Comparison of ENCODE assay signal across 23 cellular contexts in genomic region chr5:121987685-121988073, GRCh38. TPM values are rescaled to one million over a fixed set of nuclear protein-coding genes. Genes with fewer than 3 reads are reported as not detected.
DNase-seq lines count a peak whose midpoint lies in the region; ATAC-seq and TF ChIP-seq lines count a peak whose summit lies in the region.
"Had no signal": no experiment of that assay in that cellular context is flagged by ENCODE, and none has a peak within 500 bp of the region (broad histone marks: within the 10 kb centered on the region; RNA-seq: fewer than 3 reads in every experiment).

No MANE protein-coding gene starts in this region.

- TF ChIP-seq POLR2A in IMR-90 (IDR thresholded peaks at IDR 0.05; ENCODE audit: low read depth, low read length) = no peak

- dilution Hi-C loops in IMR-90 (cut with HindIII; ENCODE audit: low sequenced_read_pairs, unreplicated experiment) = no loop called here

- H4K8ac ChIP-seq in IMR-90 (ENCODE audit: low read depth in 2 of 2, low read length in 2 of 2) = no peak overlapping the region

- H3K23ac ChIP-seq in IMR-90 (ENCODE audit: low read depth, low read length) = no peak overlapping the region

- no peak overlapping the region for H3K4me3 Mint-ChIP-seq in naive thymus-derived CD4-positive, alpha-beta T cell
- H3K4me3 Mint-ChIP-seq: CD14-positive monocyte had no signal

- no peak overlapping the region for H3K9ac ChIP-seq in IMR-90 (ENCODE audit: low read depth, low read length)

- H2AK9ac ChIP-seq in IMR-90 (replicated peaks; ENCODE audit: low read depth, low read length, poor library complexity) = no peak overlapping the region

- H3K27me3 ChIP-seq in IMR-90 (ENCODE audit: control insufficient read depth, insufficient read depth, low read length) (no peaks in the 10 kb centered on the region), left lung (no peaks in the 10 kb centered on the region)
- H3K27me3 ChIP-seq in naive thymus-derived CD4-positive, alpha-beta T cell (ENCODE audit: control insufficient read depth in 2 of 2, insufficient read depth in 2 of 2, low read length in 2 of 2) = no peaks in the 10 kb centered on the region

- intact Hi-C loops in IMR-90 (cut with micrococcal nuclease) = no loop called here
- intact Hi-C loops in left lung (cut with DNase I) = no loop called here
- intact Hi-C loops in naive thymus-derived CD4-positive, alpha-beta T cell (cut with micrococcal nuclease) = no loop called here

- H2BK20ac ChIP-seq in IMR-90 (ENCODE audit: low read depth, low read length) = no peak overlapping the region

- H3K36me3 ChIP-seq in IMR-90 (ENCODE audit: control insufficient read depth, insufficient read depth, low read length) (no peaks in the 10 kb centered on the region), left lung (no peaks in the 10 kb centered on the region)
- H3K36me3 ChIP-seq in naive thymus-derived CD4-positive, alpha-beta T cell (ENCODE audit: control insufficient read depth in 2 of 3, insufficient read depth in 3 of 3, low read length in 3 of 3) = peaks cover 0 to 2% (median 0%) of the 10 kb centered on the region in 3 experiments

- peaks cover 3 to 69% (median 43%) of the 10 kb centered on the region in 5 donors for H3K36me3 Mint-ChIP-seq in naive thymus-derived CD4-positive, alpha-beta T cell

- no peak overlapping the region for H2BK120ac ChIP-seq in IMR-90 (ENCODE audit: low read depth, low read length)

- H3K27me3 Mint-ChIP-seq in naive thymus-derived CD4-positive, alpha-beta T cell = no peaks in the 10 kb centered on the region

- H3K79me1 ChIP-seq in IMR-90 (ENCODE audit: low read depth in 1 of 2, low read length in 2 of 2) = peaks cover 21 to 26% of the 10 kb centered on the region in 2 experiments

- peaks cover 0 to 21% (median 3%) of the 10 kb centered on the region in 7 donors for H3K4me1 Mint-ChIP-seq in naive thymus-derived CD4-positive, alpha-beta T cell
- H3K4me1 Mint-ChIP-seq: CD14-positive monocyte had no signal

- no peak overlapping the region for H3K18ac ChIP-seq in IMR-90 (ENCODE audit: low read depth, low read length)

- no TSS peak for BruUV-seq in IMR-90 (replicated peaks; lab: Mats Ljungman, UMichigan)

- H4K5ac ChIP-seq in IMR-90 (ENCODE audit: low read depth, low read length) = no peak overlapping the region

- no peak overlapping the region for H2AK5ac ChIP-seq in IMR-90 (ENCODE audit: low read depth, low read length)

- H3K9me3 ChIP-seq in IMR-90 (ENCODE audit: control insufficient read depth, insufficient read depth, low read length) = no peaks in the 10 kb centered on the region
- H3K9me3 ChIP-seq in left lung = no peaks in the 10 kb centered on the region
- no peaks in the 10 kb centered on the region for H3K9me3 ChIP-seq in naive thymus-derived CD4-positive, alpha-beta T cell (ENCODE audit: control insufficient read depth in 2 of 3, low read length in 3 of 3)
- H3K9me3 ChIP-seq: A549 had no signal

- no peaks in the 10 kb centered on the region for H3K9me1 ChIP-seq in IMR-90 (ENCODE audit: insufficient read depth, low read length)

- H4K91ac ChIP-seq in IMR-90 (ENCODE audit: insufficient read depth, low read depth, low read length) = no peak overlapping the region

- ATAC-seq in IMR-90 (ENCODE audit: low read depth) (peak; percentile 92), left lung (peak; percentile 90), HG02973 (IDR thresholded peaks at IDR 0.05; ENCODE audit: unreplicated experiment) (no peak), HG03378 (IDR thresholded peaks at IDR 0.05; ENCODE audit: unreplicated experiment) (no peak)
- no peak for ATAC-seq in naive thymus-derived CD4-positive, alpha-beta T cell
- ATAC-seq: A549, HCT116 had no signal

- no peaks in the 10 kb centered on the region for H3K4me1 ChIP-seq in IMR-90 (ENCODE audit: control insufficient read depth, insufficient read depth, low read length)
- peaks cover 1 to 7% of the 10 kb centered on the region in 2 donors for H3K4me1 ChIP-seq in left lung
- H3K4me1 ChIP-seq in naive thymus-derived CD4-positive, alpha-beta T cell (ENCODE audit: control insufficient read depth in 2 of 2, insufficient read depth in 2 of 2, low read length in 2 of 2) = no peaks in the 10 kb centered on the region

- no peak overlapping the region for H3K4ac ChIP-seq in IMR-90 (ENCODE audit: low read depth, low read length)

- TF ChIP-seq CTCF in AG10803 (conservative IDR thresholded peaks at IDR 0.05; ENCODE audit: low read length) (no peak), IMR-90 (conservative IDR thresholded peaks at IDR 0.05; ENCODE audit: low read depth, low read length) (no peak), VCaP (conservative IDR thresholded peaks at IDR 0.05) (no peak), left lung (IDR thresholded peaks at IDR 0.05) (no peak)

- H3K9me3 Mint-ChIP-seq in naive thymus-derived CD4-positive, alpha-beta T cell = peaks cover 0 to 5% (median 0%) of the 10 kb centered on the region in 11 donors

- H3K4me2 ChIP-seq in IMR-90 (ENCODE audit: low read depth, low read length) = no peak overlapping the region
- H3K4me2 ChIP-seq: A549 had no signal

- CTCF ChIA-PET in IMR-90 (lab: Yijun Ruan, JAX) = no interaction called here
- CTCF ChIA-PET in naive thymus-derived CD4-positive, alpha-beta T cell (lab: Charles Lee) = no interaction called here

- H2BK15ac ChIP-seq in IMR-90 (ENCODE audit: low read depth, low read length) = no peak overlapping the region

- H3K27ac ChIP-seq in IMR-90 (ENCODE audit: insufficient read depth, low read length) = no peak overlapping the region
- H3K27ac ChIP-seq in VCaP = peak overlapping the region; percentile 61
- no peak overlapping the region for H3K27ac ChIP-seq in left lung
- H3K27ac ChIP-seq in naive thymus-derived CD4-positive, alpha-beta T cell (ENCODE audit: low read depth, low read length) = no peak overlapping the region
- H3K27ac ChIP-seq: A549 had no signal

- no peak overlapping the region for H3K4me3 ChIP-seq in AG10803 (ENCODE audit: low read length)
- no peak overlapping the region for H3K4me3 ChIP-seq in IMR-90 (ENCODE audit: insufficient read depth, low read depth, low read length)
- no peak overlapping the region for H3K4me3 ChIP-seq in left lung
- no peak overlapping the region for H3K4me3 ChIP-seq in naive thymus-derived CD4-positive, alpha-beta T cell (ENCODE audit: low read length)
- H3K4me3 ChIP-seq: A549 had no signal

- H4K20me1 ChIP-seq in IMR-90 (ENCODE audit: insufficient read depth, low read length) = no peaks in the 10 kb centered on the region

- DNase-seq in AG10803 (ENCODE audit: low read depth) = peak; percentile 15
- peak; percentile 63 for DNase-seq in IMR-90
- DNase-seq in left lung = no peak
- DNase-seq in naive thymus-derived CD4-positive, alpha-beta T cell = no peak
- DNase-seq in NOMO-1 (lab: John Stamatoyannopoulos, UW; ENCODE audit: unreplicated experiment in 2 of 2) = no peak
- DNase-seq: AML-193; DMS 273 treated with DMSO at 0.1 percent for 48 hours; EL; KG1; MM.1S; NCI-H1092 treated with DMSO at 0.1 percent for 48 hours; NCI-H1694; NCI-H2227 treated with DMSO at 0.1 percent for 48 hours; NCI-H526; NK-92 treated with Interleukin-12 subunit alpha and Interleukin-12 subunit beta, amount 100 ng/mL, for 24 hours; OCI-M1; RPMI8226 had no signal

- in situ Hi-C loops in IMR-90 (cut with MboI; ENCODE audit: low sequenced_read_pairs) = no loop called here

- H2BK5ac ChIP-seq in IMR-90 (ENCODE audit: low read depth, low read length, poor library complexity, severe bottlenecking) = no peak overlapping the region

- no CpG with 5 or more reads among the region's 1 CpG for WGBS in IMR-90 (ENCODE audit: extremely low coverage in 2 of 2, insufficient read length in 1 of 2), 2 experiments

- no peak overlapping the region for H2AFZ ChIP-seq in IMR-90 (replicated peaks; ENCODE audit: low read length, poor library complexity)

- TF ChIP-seq RAD21 in IMR-90 (IDR thresholded peaks at IDR 0.05; ENCODE audit: low read length) = no peak

- peak overlapping the region in 1 of 9 donors; percentile 29 for H3K27ac Mint-ChIP-seq in naive thymus-derived CD4-positive, alpha-beta T cell
- H3K27ac Mint-ChIP-seq: CD14-positive monocyte had no signal

- H3K14ac ChIP-seq in IMR-90 (replicated peaks; ENCODE audit: low read depth, low read length) = no peak overlapping the region

- no peak overlapping the region for H3K56ac ChIP-seq in IMR-90 (ENCODE audit: extremely low read depth, insufficient read depth, low read length)

- POLR2A ChIA-PET in IMR-90 (lab: Charles Lee; ENCODE audit: unreplicated experiment) = no interaction called here
- POLR2A ChIA-PET in naive thymus-derived CD4-positive, alpha-beta T cell (lab: Charles Lee) = no interaction called here

TF ChIP-seq in IMR-90, 13 proteins besides CTCF, POLR2A, EP300 and RAD21:
- TF ChIP-seq SMC3 (IDR thresholded peaks at IDR 0.05; ENCODE audit: low read depth, low read length) (no peak), BHLHE40 (IDR thresholded peaks at IDR 0.05; ENCODE audit: low read depth, low read length) (no peak), FOS (IDR thresholded peaks at IDR 0.05; ENCODE audit: low read depth, low read length) (no peak), MAZ (IDR thresholded peaks at IDR 0.05; ENCODE audit: borderline replicate concordance, low read depth, low read length) (no peak), MXI1 (IDR thresholded peaks at IDR 0.05; ENCODE audit: borderline replicate concordance, low read depth, low read length) (no peak), RFX5 (IDR thresholded peaks at IDR 0.05; ENCODE audit: low read depth, low read length) (no peak), MAFK (IDR thresholded peaks at IDR 0.05; ENCODE audit: low read depth, low read length) (no peak)

RNA-seq across cellular contexts. Expression of gene SRFBP1, which starts 25.9 kb away (rescaled TPM):
- total RNA-seq in IMR-90 (2012; rRNA removed) (8.1 and 16.4 TPM in 2 replicates), left lung (10 to 100 TPM; 11.1 to 13.8 TPM)
- 2.4 and 3.3 TPM in 2 replicates for polyA plus RNA-seq in IMR-90 (2012; rRNA removed)
- polyA plus RNA-seq in IMR-90 (2012; cell fraction: cytosol; rRNA removed) = 0.23 and 0.57 TPM in 2 replicates
- polyA plus RNA-seq in IMR-90 (2012; cell fraction: nucleus; rRNA removed; ENCODE audit: low replicate concordance) = 0.14 and 1.2 TPM in 2 replicates
- total RNA-seq in naive thymus-derived CD4-positive, alpha-beta T cell = 10 to 100 TPM in 3 of 5 experiments, 1 to 10 TPM in 2; 7.5 to 14.5 (median 11.8) TPM
- 10 to 100 TPM; 11.8 to 13.3 TPM for polyA plus RNA-seq in naive thymus-derived CD4-positive, alpha-beta T cell

Comparison
In these comparisons a context has a peak if more than half of its experiments do, and no peak if none do; other contexts are left out.
1. DNase-seq: peak in AG10803 (single experiment) and IMR-90 (single experiment); none in left lung (0 of 2), naive thymus-derived CD4-positive, alpha-beta T cell (0 of 9) and NOMO-1 (0 of 2).
2. ATAC-seq: peak in IMR-90 (single experiment) and left lung (single experiment); none in naive thymus-derived CD4-positive, alpha-beta T cell (single experiment), HG02973 (single experiment) and HG03378 (single experiment).